Comparison of ENCODE assay signal across 14 cellular contexts in genomic region chr17:73226556-73227172, GRCh38. TPM values are rescaled to one million over a fixed set of nuclear protein-coding genes. Genes with fewer than 3 reads are reported as not detected.
A peak's percentile ranks its signal among the peaks of the same experiment; 100 is the strongest.
DNase-seq lines count a peak whose midpoint lies in the region; ATAC-seq and TF ChIP-seq lines count a peak whose summit lies in the region.
"Had no signal": no experiment of that assay in that cellular context is flagged by ENCODE, and none has a peak within 500 bp of the region (broad histone marks: within the 10 kb centered on the region; RNA-seq: fewer than 3 reads in every experiment).

No MANE protein-coding gene starts in this region.

- H3K4me3 Mint-ChIP-seq in activated naive CD4-positive, alpha-beta T cell treated with anti-CD3 and anti-CD28 coated beads, Interleukin-2, amount 50 U/mL, for 24 hours: peak overlapping the region; percentile 30
- H3K4me3 Mint-ChIP-seq in T-helper 1 cell treated with Interleukin-12 subunit alpha and Interleukin-12 subunit beta and Interleukin-4 antibody, amounts not matched to agents 30 μg/mL and 1 μg/mL, for 36 hours: peak overlapping the region; percentile 71
- H3K4me3 Mint-ChIP-seq: B cell, memory B cell had no signal

- peak overlapping the region in 2 of 3 donors; percentile 15 to 26 for H3K27ac ChIP-seq in thyroid gland

- no peaks in the 10 kb centered on the region for H3K27me3 Mint-ChIP-seq in activated naive CD4-positive, alpha-beta T cell treated with anti-CD3 and anti-CD28 coated beads, Interleukin-2, amount 50 U/mL, for 24 hours
- H3K27me3 Mint-ChIP-seq in T-helper 1 cell treated with Interleukin-12 subunit alpha and Interleukin-12 subunit beta and Interleukin-4 antibody, amounts not matched to agents 30 μg/mL and 1 μg/mL, for 36 hours (ENCODE audit: low read depth): no peaks in the 10 kb centered on the region
- H3K27me3 Mint-ChIP-seq: B cell, memory B cell had no signal

- H3K27ac Mint-ChIP-seq in activated naive CD4-positive, alpha-beta T cell treated with anti-CD3 and anti-CD28 coated beads, Interleukin-2, amount 50 U/mL, for 24 hours: peak overlapping the region; percentile 4
- peak overlapping the region; percentile 81 for H3K27ac Mint-ChIP-seq in T-helper 1 cell treated with Interleukin-12 subunit alpha and Interleukin-12 subunit beta and Interleukin-4 antibody, amounts not matched to agents 30 μg/mL and 1 μg/mL, for 36 hours
- H3K27ac Mint-ChIP-seq: B cell, memory B cell had no signal

- ATAC-seq in GM19035 (IDR thresholded peaks at IDR 0.05; ENCODE audit: unreplicated experiment): no peak

- H3K36me3 Mint-ChIP-seq in activated naive CD4-positive, alpha-beta T cell treated with anti-CD3 and anti-CD28 coated beads, Interleukin-2, amount 50 U/mL, for 24 hours: peaks cover 2% of the 10 kb centered on the region
- H3K36me3 Mint-ChIP-seq in T-helper 1 cell treated with Interleukin-12 subunit alpha and Interleukin-12 subunit beta and Interleukin-4 antibody, amounts not matched to agents 30 μg/mL and 1 μg/mL, for 36 hours (ENCODE audit: low read depth): peaks cover 17% of the 10 kb centered on the region

- no peak for TF ChIP-seq CTCF in thyroid gland (IDR thresholded peaks at IDR 0.05)

- no peak for TF ChIP-seq POLR2A in thyroid gland (IDR thresholded peaks at IDR 0.05)

- H3K4me1 ChIP-seq in thyroid gland: peaks cover 17 to 44% of the 10 kb centered on the region in 2 donors

- H3K9me3 Mint-ChIP-seq in activated naive CD4-positive, alpha-beta T cell treated with anti-CD3 and anti-CD28 coated beads, Interleukin-2, amount 50 U/mL, for 24 hours: no peaks in the 10 kb centered on the region
- H3K9me3 Mint-ChIP-seq in T-helper 1 cell treated with Interleukin-12 subunit alpha and Interleukin-12 subunit beta and Interleukin-4 antibody, amounts not matched to agents 30 μg/mL and 1 μg/mL, for 36 hours: no peaks in the 10 kb centered on the region
- H3K9me3 Mint-ChIP-seq: memory B cell had no signal

- WGBS in thyroid gland, 2 donors: 72 to 77% methylated on average over 3 of the region's 3 CpGs

- intact Hi-C loops in thyroid gland (cut with DNase I): no loop called here

- H3K36me3 ChIP-seq in thyroid gland: no peaks in the 10 kb centered on the region

- H3K9me3 ChIP-seq in thyroid gland: no peaks in the 10 kb centered on the region

- H3K4me3 ChIP-seq in thyroid gland (replicated peaks in 1 of 3): no peak overlapping the region

- no peak for DNase-seq in activated naive CD4-positive, alpha-beta T cell (lab: John Stamatoyannopoulos, UW)
- peak; percentile 41 for DNase-seq in fibroblast of peridontal ligament (ENCODE audit: extremely low read depth)
- DNase-seq in thyroid gland: no peak
- no peak for DNase-seq in NAMALWA (ENCODE audit: low spot score)
- DNase-seq in central memory CD4-positive, alpha-beta T cell: no peak
- DNase-seq: activated CD4-positive, alpha-beta T cell treated with anti-CD3 and anti-CD28 coated beads, Interleukin-2, amount 50 U/mL, for 48 hours; foreskin melanocyte; RPMI8226 had no signal

- peaks cover 66% of the 10 kb centered on the region for H3K4me1 Mint-ChIP-seq in activated naive CD4-positive, alpha-beta T cell treated with anti-CD3 and anti-CD28 coated beads, Interleukin-2, amount 50 U/mL, for 24 hours
- peaks cover 63% of the 10 kb centered on the region for H3K4me1 Mint-ChIP-seq in T-helper 1 cell treated with Interleukin-12 subunit alpha and Interleukin-12 subunit beta and Interleukin-4 antibody, amounts not matched to agents 30 μg/mL and 1 μg/mL, for 36 hours (ENCODE audit: low read depth)

- no peaks in the 10 kb centered on the region for H3K27me3 ChIP-seq in thyroid gland

RNA-seq across cellular contexts. Expression of gene COG1, which starts 33.8 kb away (rescaled TPM):
- 10 to 100 TPM; 31.9 to 42.9 (median 37.2) TPM for total RNA-seq in thyroid gland

RNA-seq across cellular contexts. Expression of gene CPSF4L, which starts 35.0 kb away (rescaled TPM):
- not detected for total RNA-seq in thyroid gland
- total RNA-seq: B cell, HT1080 had no signal
